19 cellular contexts compared by ENCODE assay signal in genomic region chr15:83155937-83156336, GRCh38. TPM values are rescaled to one million over a fixed set of nuclear protein-coding genes. Genes with fewer than 3 reads are reported as not detected.
DNase-seq lines count a peak whose midpoint lies in the region; ATAC-seq and TF ChIP-seq lines count a peak whose summit lies in the region.
"Had no signal": no experiment of that assay in that cellular context is flagged by ENCODE, and none has a peak within 500 bp of the region (broad histone marks: within the 10 kb centered on the region; RNA-seq: fewer than 3 reads in every experiment).

No MANE protein-coding gene starts in this region.

- no peak overlapping the region for H3K4me3 Mint-ChIP-seq in GM23338
- H3K4me3 Mint-ChIP-seq in WTC11, result no peak overlapping the region
- H3K4me3 Mint-ChIP-seq: B cell; CD8-positive, alpha-beta T cell; HFFc6 had no signal

- DNase-seq in GM23338 (ENCODE audit: low spot score) (peak; percentile 30), WTC11 (ENCODE audit: low spot score) (no peak), epithelial cell of esophagus (ENCODE audit: low read depth) (peak; percentile 53), mesendoderm (peak; percentile 27), adrenal gland (no peak), Right ventricle myocardium inferior (ENCODE audit: missing footprints) (no peak), COR-L47 (lab: John Stamatoyannopoulos, UW) (no peak)
- DNase-seq: CD8-positive, alpha-beta T cell; DMS 273 treated with DMSO at 0.1 percent for 48 hours; DMS53; GDM1; HFFc6; IMR-90 had no signal

- H3K79me2 ChIP-seq in GM23338 (replicated peaks; ENCODE audit: insufficient read depth) (peaks cover 5% of the 10 kb centered on the region; the same call in 1 of the 2 replicates), mesendoderm (ENCODE audit: control insufficient read depth, insufficient read depth, low read length) (no peaks in the 10 kb centered on the region)

- no peak overlapping the region for H3K4ac ChIP-seq in mesendoderm (ENCODE audit: low read depth, low read length)

- peaks cover 5% of the 10 kb centered on the region for H3K4me1 Mint-ChIP-seq in GM23338
- H3K4me1 Mint-ChIP-seq in WTC11, result peaks cover 6% of the 10 kb centered on the region
- H3K4me1 Mint-ChIP-seq: B cell had no signal

- intact Hi-C loops in adrenal gland (cut with DNase I), result no loop called here
- intact Hi-C loops in Right ventricle myocardium inferior (cut with DNase I), result no loop called here

- H4K5ac ChIP-seq in mesendoderm (ENCODE audit: low read length), result no peak overlapping the region

- CTCF ChIA-PET in WTC11 (lab: Charles Lee), result no interaction called here

- H3K27ac ChIP-seq in GM23338 (ENCODE audit: low read depth) (no peak overlapping the region), mesendoderm (ENCODE audit: low read depth, low read length) (no peak overlapping the region), adrenal gland (no peak overlapping the region)
- H3K27ac ChIP-seq: BLaER1 treated with 17β-estradiol and CSF1 and Interleukin-3, amounts not matched to agents 10 nM and 100 nM had no signal

- H2AFZ ChIP-seq in GM23338, result no peak overlapping the region

- H3K79me1 ChIP-seq in mesendoderm (ENCODE audit: low read length), result peaks cover 2% of the 10 kb centered on the region

- H2BK15ac ChIP-seq in mesendoderm (replicated peaks; ENCODE audit: low read depth), result no peak overlapping the region

- H3K27me3 ChIP-seq in GM23338 (ENCODE audit: insufficient read depth) (no peaks in the 10 kb centered on the region), mesendoderm (ENCODE audit: insufficient read depth, low read length, poor library complexity) (no peaks in the 10 kb centered on the region), adrenal gland (no peaks in the 10 kb centered on the region)
- H3K27me3 ChIP-seq: BLaER1 treated with 17β-estradiol and CSF1 and Interleukin-3, amounts not matched to agents 10 nM and 100 nM had no signal

- H3K36me3 Mint-ChIP-seq in GM23338 (ENCODE audit: low read depth) (peaks cover 45% of the 10 kb centered on the region), WTC11 (peaks cover 33% of the 10 kb centered on the region)

- H3K56ac ChIP-seq in mesendoderm (ENCODE audit: low read length), result no peak overlapping the region

- H2BK120ac ChIP-seq in mesendoderm (ENCODE audit: low read depth, low read length), result no peak overlapping the region

- H3K23ac ChIP-seq in mesendoderm (ENCODE audit: low read length), result no peak overlapping the region

- no peak overlapping the region for H4K8ac ChIP-seq in mesendoderm (ENCODE audit: low read depth, low read length)

- peaks cover 11% of the 10 kb centered on the region; the same call in 1 of the 2 replicates for H3K36me3 ChIP-seq in GM23338 (ENCODE audit: insufficient read depth)
- H3K36me3 ChIP-seq in mesendoderm (ENCODE audit: control insufficient read depth, insufficient read depth, low read length), result peaks cover 1% of the 10 kb centered on the region
- peaks cover 0 to 18% of the 10 kb centered on the region in 2 donors for H3K36me3 ChIP-seq in adrenal gland (replicated peaks in 1 of 2)

- no peaks in the 10 kb centered on the region for H3K9me2 ChIP-seq in GM23338 (ENCODE audit: insufficient read depth)

- H3K4me3 ChIP-seq in GM23338, result no peak overlapping the region
- H3K4me3 ChIP-seq in epithelial cell of esophagus (ENCODE audit: low read length), result no peak overlapping the region
- no peak overlapping the region for H3K4me3 ChIP-seq in mesendoderm (ENCODE audit: low read length)
- no peak overlapping the region for H3K4me3 ChIP-seq in adrenal gland
- H3K4me3 ChIP-seq: BLaER1 treated with 17β-estradiol and CSF1 and Interleukin-3, amounts not matched to agents 10 nM and 100 nM; K562 had no signal

- H3K4me2 ChIP-seq in GM23338, result no peak overlapping the region
- no peak overlapping the region for H3K4me2 ChIP-seq in mesendoderm (ENCODE audit: low read length)
- H3K4me2 ChIP-seq: BLaER1 treated with 17β-estradiol and CSF1 and Interleukin-3, amounts not matched to agents 10 nM and 100 nM had no signal

- H3K27ac Mint-ChIP-seq in GM23338 (peak overlapping the region; percentile 65; the same call in 1 of the 2 replicates), WTC11 (0 out of 2 replicates have a peak overlapping the region, but pooled peaks have one; percentile 3)
- H3K27ac Mint-ChIP-seq: B cell; CD8-positive, alpha-beta T cell; HFFc6 had no signal

- H3K18ac ChIP-seq in mesendoderm (ENCODE audit: low read length), result no peak overlapping the region

- no peak overlapping the region for H2BK5ac ChIP-seq in mesendoderm (ENCODE audit: low read length)

- H3K9me3 Mint-ChIP-seq in GM23338, result no peaks in the 10 kb centered on the region
- no peaks in the 10 kb centered on the region for H3K9me3 Mint-ChIP-seq in WTC11
- H3K9me3 Mint-ChIP-seq: CD8-positive, alpha-beta T cell; HFFc6 had no signal

- H3K27me3 Mint-ChIP-seq in GM23338 (ENCODE audit: insufficient read depth, low read depth, poor library complexity), result no peaks in the 10 kb centered on the region
- no peaks in the 10 kb centered on the region for H3K27me3 Mint-ChIP-seq in WTC11 (ENCODE audit: low read depth)

- H2AK5ac ChIP-seq in mesendoderm (ENCODE audit: low read length), result no peak overlapping the region

- H3K9ac ChIP-seq in mesendoderm (ENCODE audit: low read length), result no peak overlapping the region
- H3K9ac ChIP-seq: BLaER1 treated with 17β-estradiol and CSF1 and Interleukin-3, amounts not matched to agents 10 nM and 100 nM had no signal

- H4K20me1 ChIP-seq in GM23338 (replicated peaks; ENCODE audit: insufficient read depth), result peaks cover 1% of the 10 kb centered on the region
- H4K20me1 ChIP-seq: BLaER1 treated with 17β-estradiol and CSF1 and Interleukin-3, amounts not matched to agents 10 nM and 100 nM had no signal

- no CpG with 5 or more reads among the region's 1 CpG for whole genome bisulfite sequencing in mesendoderm (ENCODE audit: extremely low coverage, insufficient coverage, low lambda C conversion rate)
- 71 to 81% (median 76%) methylated on average over 1 of the region's 1 CpG for WGBS in adrenal gland, 4 donors

- no peaks in the 10 kb centered on the region for H3F3A ChIP-seq in GM23338 (replicated peaks; ENCODE audit: low read depth)

- peak; percentile 34; the same call in 2 of the 3 replicates for ATAC-seq in GM23338
- ATAC-seq in WTC11, result 0 out of 2 replicates have a peak, but pooled peaks have one; percentile 39
- no peak for ATAC-seq in GM18870 (IDR thresholded peaks at IDR 0.05; ENCODE audit: unreplicated experiment)
- no peak for ATAC-seq in Right ventricle myocardium inferior
- ATAC-seq: CD8-positive, alpha-beta T cell; HCT116; K562 had no signal

- TF ChIP-seq POLR2A in adrenal gland (IDR thresholded peaks at IDR 0.05), result no peak

- H3K9me3 ChIP-seq in adrenal gland (replicated peaks in 1 of 3), result no peaks in the 10 kb centered on the region
- H3K9me3 ChIP-seq: BLaER1 treated with 17β-estradiol and CSF1 and Interleukin-3, amounts not matched to agents 10 nM and 100 nM had no signal

- no peak for TF ChIP-seq CTCF in GM23338 (conservative IDR thresholded peaks at IDR 0.05; ENCODE audit: low read depth in 2 of 2)
- no peak for TF ChIP-seq CTCF in WTC11 (IDR thresholded peaks at IDR 0.05)
- TF ChIP-seq CTCF in epithelial cell of esophagus (IDR thresholded peaks at IDR 0.05; ENCODE audit: insufficient read depth, low read depth, low read length, missing control alignments), result no peak
- no peak for TF ChIP-seq CTCF in adrenal gland (IDR thresholded peaks at IDR 0.05)

- H3K4me1 ChIP-seq in GM23338 (ENCODE audit: insufficient read depth) (peaks cover 7% of the 10 kb centered on the region; the same call in 1 of the 2 replicates), mesendoderm (ENCODE audit: control insufficient read depth, low read depth, low read length) (no peaks in the 10 kb centered on the region), adrenal gland (replicated peaks in 1 of 2) (no peaks in the 10 kb centered on the region)
- H3K4me1 ChIP-seq: BLaER1 treated with 17β-estradiol and CSF1 and Interleukin-3, amounts not matched to agents 10 nM and 100 nM had no signal

- POLR2A ChIA-PET in WTC11 (lab: Charles Lee), result interaction anchor here (1.3 kb wide), 1 partner anchor 52 kb away, joined by 3 read pairs; no protein-coding TSS in a partner anchor

TF ChIP-seq in GM23338, 12 proteins besides CTCF, POLR2A, EP300 and RAD21 (continues in another document):
- TF ChIP-seq ZNF114 (CRISPR knock-in tag; IDR thresholded peaks at IDR 0.05) (no peak), NANOG (IDR thresholded peaks at IDR 0.05; ENCODE audit: borderline replicate concordance) (no peak), EZH2phosphoT487 (IDR thresholded peaks at IDR 0.05; ENCODE audit: unreplicated experiment) (no peak)

TF ChIP-seq in WTC11, 78 proteins besides CTCF, POLR2A, EP300 and RAD21 (continues in another document):
- TF ChIP-seq, protein P1, sequence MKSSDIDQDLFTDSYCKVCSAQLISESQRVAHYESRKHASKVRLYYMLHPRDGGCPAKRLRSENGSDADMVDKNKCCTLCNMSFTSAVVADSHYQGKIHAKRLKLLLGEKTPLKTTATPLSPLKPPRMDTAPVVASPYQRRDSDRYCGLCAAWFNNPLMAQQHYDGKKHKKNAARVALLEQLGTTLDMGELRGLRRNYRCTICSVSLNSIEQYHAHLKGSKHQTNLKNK (CRISPR knock-in tag; IDR thresholded peaks at IDR 0.05), result no peak
- TF ChIP-seq GRHL2 (CRISPR knock-in tag; IDR thresholded peaks at IDR 0.05; ENCODE audit: insufficient replicate concordance, severe bottlenecking) (no peak), ZNF121 (CRISPR knock-in tag; IDR thresholded peaks at IDR 0.05) (no peak), CREB1 (CRISPR knock-in tag; IDR thresholded peaks at IDR 0.05) (no peak), ZNF671 (CRISPR knock-in tag; IDR thresholded peaks at IDR 0.05) (no peak)

RNA-seq across cellular contexts. Expression of gene TM6SF1, which starts 48.5 kb away (rescaled TPM):
- 0.80 and 1.8 TPM in 2 replicates for total RNA-seq in GM23338 (2014; rRNA removed; shearing (Covaris generic))
- polyA plus RNA-seq in GM23338 (2016; fragmentation: Nextera tagmentation; extraction: Ambion mirVana), result 1.5 TPM in 1 of 2 replicates, not detected in the other
- 0.48 to 0.79 TPM (median 0.60 TPM) in 3 replicates for total RNA-seq in WTC11 (2021)
- polyA plus RNA-seq in mesendoderm (2013, experiment 1 of 2), result 0.48 TPM
- 0.76 TPM for polyA plus RNA-seq in mesendoderm (2013, experiment 2 of 2)
- 1 to 10 TPM; 2.8 to 9.5 (median 5.4) TPM for total RNA-seq in adrenal gland
- 1 to 10 TPM; 1.7 to 3.1 (median 2.2) TPM for polyA plus RNA-seq in adrenal gland
- total RNA-seq in Right ventricle myocardium inferior, result 5.0 TPM
- total RNA-seq: A172; CD8-positive, alpha-beta T cell had no signal

RNA-seq across cellular contexts. Expression of gene HDGFL3, which starts 51.7 kb away (rescaled TPM):
- 67.1 and 68.6 TPM in 2 replicates for total RNA-seq in GM23338 (2014; rRNA removed; shearing (Covaris generic))
- polyA plus RNA-seq in GM23338 (2016; fragmentation: Nextera tagmentation; extraction: Ambion mirVana), result 131 and 135 TPM in 2 replicates
- total RNA-seq in WTC11 (2021), result 117 to 126 TPM (median 124 TPM) in 3 replicates
- polyA plus RNA-seq in mesendoderm (2013, experiment 1 of 2), result 124 TPM
- polyA plus RNA-seq in mesendoderm (2013, experiment 2 of 2), result 127 TPM
- total RNA-seq in adrenal gland, result 10 to 100 TPM; 22.6 to 82.2 (median 52.9) TPM
- 10 to 100 TPM in 2 of 3 donors, 1 to 10 TPM in 1; 9.3 to 77.7 (median 25.2) TPM for polyA plus RNA-seq in adrenal gland
- 32.8 TPM for total RNA-seq in Right ventricle myocardium inferior

Comparison
In these comparisons a context has a peak if more than half of its experiments do, and no peak if none do; other contexts are left out.
1. ATAC-seq: peak in GM23338 (single experiment) and WTC11 (single experiment); none in GM18870 (single experiment) and Right ventricle myocardium inferior (single experiment).
2. DNase-seq: peak in GM23338 (single experiment), epithelial cell of esophagus (single experiment) and mesendoderm (single experiment); none in WTC11 (single experiment), adrenal gland (0 of 7), Right ventricle myocardium inferior (single experiment) and COR-L47 (single experiment).